In the genomic region with DNA sequence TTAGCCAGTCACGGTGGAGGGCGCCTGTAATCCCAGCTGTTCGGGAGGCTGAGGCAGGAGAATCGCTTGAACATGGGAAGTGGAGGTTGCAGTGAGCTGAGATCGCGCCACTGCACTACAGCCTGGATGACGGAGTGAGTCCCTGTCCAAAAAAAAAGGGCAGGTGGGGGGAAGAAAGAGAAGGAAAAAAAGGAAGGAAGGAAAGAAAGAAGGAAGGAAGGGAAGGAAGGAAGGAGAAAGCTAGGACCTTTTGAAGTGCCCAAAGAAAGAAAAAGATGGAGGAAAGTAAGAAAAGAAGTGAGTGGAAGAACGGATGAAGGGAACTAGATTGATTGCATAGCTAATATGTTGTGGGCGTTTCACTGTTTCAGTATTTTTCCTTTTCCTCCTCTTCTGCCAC, we compare ENCODE assay signal across 16 cellular contexts. TPM values are rescaled to one million over a fixed set of nuclear protein-coding genes. Genes with fewer than 3 reads are reported as not detected.
DNase-seq lines count a peak whose midpoint lies in the region; ATAC-seq and TF ChIP-seq lines count a peak whose summit lies in the region.
"Had no signal": no experiment of that assay in that cellular context is flagged by ENCODE, and none has a peak within 500 bp of the region (broad histone marks: within the 10 kb centered on the region; RNA-seq: fewer than 3 reads in every experiment).

No MANE protein-coding gene starts in this region.

- H3K36me3 ChIP-seq in breast epithelium (no peaks in the 10 kb centered on the region), suprapubic skin (no peaks in the 10 kb centered on the region), upper lobe of right lung (no peaks in the 10 kb centered on the region)
- H3K36me3 ChIP-seq: BE2C, ovary, spleen had no signal

- no peak for TF ChIP-seq EP300 in suprapubic skin (IDR thresholded peaks at IDR 0.05)

- no peaks in the 10 kb centered on the region for H3K27me3 ChIP-seq in breast epithelium
- no peaks in the 10 kb centered on the region for H3K27me3 ChIP-seq in suprapubic skin
- H3K27me3 ChIP-seq in upper lobe of right lung: no peaks in the 10 kb centered on the region
- H3K27me3 ChIP-seq: BE2C, ovary, spleen had no signal

- H3K36me3 Mint-ChIP-seq in MCF 10A (ENCODE audit: insufficient read depth, unreplicated experiment): no peaks in the 10 kb centered on the region
- H3K36me3 Mint-ChIP-seq in activated T-helper 2 cell treated with anti-CD3 and anti-CD28 coated beads, Interferon-gamma antibody, Interleukin-2, Interleukin-4, amounts not matched to agents 10 μg/mL and 5 μg/mL and 100 μg/mL, durations not matched to agents 14 hours and 24 hours and 36 hours (ENCODE audit: low read depth): no peaks in the 10 kb centered on the region
- H3K36me3 Mint-ChIP-seq in memory B cell: no peaks in the 10 kb centered on the region

- no peak for DNase-seq in MCF 10A (ENCODE audit: unreplicated experiment)
- no peak for DNase-seq in breast epithelium (ENCODE audit: low spot score in 2 of 2)
- DNase-seq in activated T-helper 2 cell treated with anti-CD3 and anti-CD28 coated beads, Interferon-gamma antibody, Interleukin-2, Interleukin-4, amounts not matched to agents 10 μg/mL and 5 μg/mL and 100 μg/mL, durations not matched to agents 14 hours and 24 hours and 36 hours (ENCODE audit: low spot score): no peak
- no peak for DNase-seq in memory B cell (ENCODE audit: low spot score in 2 of 2)
- DNase-seq in suprapubic skin (ENCODE audit: low spot score in 2 of 2): no peak
- no peak for DNase-seq in upper lobe of right lung
- no peak for DNase-seq in KBM-7
- DNase-seq: activated gamma-delta T cell, BE2C, DMS79 treated with DMSO at 0.1 percent for 48 hours, endodermal cell, NCI-H1694 treated with DMSO at 0.1 percent for 48 hours, NCI-H524, ovary had no signal

- H3K4me1 Mint-ChIP-seq in MCF 10A (ENCODE audit: insufficient read depth, unreplicated experiment) (peaks cover 54% of the 10 kb centered on the region), memory B cell (peaks cover 21% of the 10 kb centered on the region)
- peaks cover 86% of the 10 kb centered on the region for H3K4me1 Mint-ChIP-seq in activated T-helper 2 cell treated with anti-CD3 and anti-CD28 coated beads, Interferon-gamma antibody, Interleukin-2, Interleukin-4, amounts not matched to agents 10 μg/mL and 5 μg/mL and 100 μg/mL, durations not matched to agents 14 hours and 24 hours and 36 hours (ENCODE audit: low read depth)

- ATAC-seq in memory B cell (ENCODE audit: low read depth) (no peak), upper lobe of right lung (no peak), GM21515 (IDR thresholded peaks at IDR 0.05; ENCODE audit: unreplicated experiment) (no peak)

- TF ChIP-seq CTCF in MCF 10A (IDR thresholded peaks at IDR 0.05; ENCODE audit: unreplicated experiment): no peak
- no peak for TF ChIP-seq CTCF in breast epithelium (IDR thresholded peaks at IDR 0.05)
- TF ChIP-seq CTCF in suprapubic skin (IDR thresholded peaks at IDR 0.05): no peak
- no peak for TF ChIP-seq CTCF in upper lobe of right lung (IDR thresholded peaks at IDR 0.05)

- H3K4me3 ChIP-seq in breast epithelium: no peak overlapping the region
- no peak overlapping the region for H3K4me3 ChIP-seq in suprapubic skin
- H3K4me3 ChIP-seq in upper lobe of right lung: no peak overlapping the region
- H3K4me3 ChIP-seq: ovary, spleen had no signal

- H3K27me3 Mint-ChIP-seq in MCF 10A (ENCODE audit: insufficient read depth, unreplicated experiment): no peaks in the 10 kb centered on the region
- no peaks in the 10 kb centered on the region for H3K27me3 Mint-ChIP-seq in activated T-helper 2 cell treated with anti-CD3 and anti-CD28 coated beads, Interferon-gamma antibody, Interleukin-2, Interleukin-4, amounts not matched to agents 10 μg/mL and 5 μg/mL and 100 μg/mL, durations not matched to agents 14 hours and 24 hours and 36 hours (ENCODE audit: low read depth)
- H3K27me3 Mint-ChIP-seq in memory B cell: no peaks in the 10 kb centered on the region

- no peak overlapping the region for H3K27ac ChIP-seq in breast epithelium
- peak overlapping the region; percentile 1 for H3K27ac ChIP-seq in suprapubic skin
- H3K27ac ChIP-seq in upper lobe of right lung: no peak overlapping the region
- H3K27ac ChIP-seq: ovary, spleen had no signal

- H3K9me3 Mint-ChIP-seq in MCF 10A (ENCODE audit: unreplicated experiment): no peaks in the 10 kb centered on the region
- H3K9me3 Mint-ChIP-seq in activated T-helper 2 cell treated with anti-CD3 and anti-CD28 coated beads, Interferon-gamma antibody, Interleukin-2, Interleukin-4, amounts not matched to agents 10 μg/mL and 5 μg/mL and 100 μg/mL, durations not matched to agents 14 hours and 24 hours and 36 hours: no peaks in the 10 kb centered on the region
- no peaks in the 10 kb centered on the region for H3K9me3 Mint-ChIP-seq in memory B cell
- H3K9me3 Mint-ChIP-seq: endodermal cell had no signal

- intact Hi-C loops in MCF 10A (cut with micrococcal nuclease) (no loop called here), breast epithelium (cut with DNase I; ENCODE audit: low total_unique reads) (no loop called here), upper lobe of right lung (cut with DNase I) (loop anchor here (10.0 kb wide), 1 partner anchor 306 kb away; no protein-coding TSS in a partner anchor)
- intact Hi-C loops in activated T-helper 2 cell treated with anti-CD3 and anti-CD28 coated beads, Interferon-gamma antibody, Interleukin-2, Interleukin-4, amounts not matched to agents 10 μg/mL and 5 μg/mL and 100 μg/mL, durations not matched to agents 14 hours and 24 hours and 36 hours (cut with micrococcal nuclease): loop anchor here (10.0 kb wide), 1 partner anchor 636 kb away; no protein-coding TSS in a partner anchor

- H3K27ac Mint-ChIP-seq in MCF 10A (ENCODE audit: low read depth, unreplicated experiment) (peak overlapping the region; percentile 80), memory B cell (peak overlapping the region; percentile 16)
- H3K27ac Mint-ChIP-seq in activated T-helper 2 cell treated with anti-CD3 and anti-CD28 coated beads, Interferon-gamma antibody, Interleukin-2, Interleukin-4, amounts not matched to agents 10 μg/mL and 5 μg/mL and 100 μg/mL, durations not matched to agents 14 hours and 24 hours and 36 hours: peak overlapping the region; percentile 95
- H3K27ac Mint-ChIP-seq: endodermal cell had no signal

- TF ChIP-seq POLR2A in breast epithelium (IDR thresholded peaks at IDR 0.05): no peak
- no peak for TF ChIP-seq POLR2A in suprapubic skin (IDR thresholded peaks at IDR 0.05)

- POLR2A ChIA-PET in MCF 10A (lab: Yijun Ruan, JAX): interaction anchor here (0.7 to 8.6 kb wide), 6 partner anchors 26 to 309 kb away, joined by 4 to 251 read pairs (median 8); partner anchors contain the start of gene BHLHE40

- 96% methylated on average over 9 of the region's 9 CpGs for WGBS in suprapubic skin

- in situ Hi-C loops in KBM-7 (cut with MboI; ENCODE audit: low pct_unique_long_range_greater_than_20kb, low sequenced_read_pairs): no loop called here

- BruUV-seq in MCF 10A (replicated peaks; lab: Mats Ljungman, UMichigan): no TSS peak

- CTCF ChIA-PET in MCF 10A (lab: Yijun Ruan, JAX): interaction anchor here (0.5 to 11.0 kb wide), 13 partner anchors 9 to 310 kb away, joined by 3 to 185 read pairs (median 4); partner anchors contain the start of gene BHLHE40

- no peaks in the 10 kb centered on the region for H3K4me1 ChIP-seq in breast epithelium
- peaks cover 61% of the 10 kb centered on the region for H3K4me1 ChIP-seq in suprapubic skin
- peaks cover 28% of the 10 kb centered on the region for H3K4me1 ChIP-seq in upper lobe of right lung
- H3K4me1 ChIP-seq: BE2C had no signal

- no peaks in the 10 kb centered on the region for H3K9me3 ChIP-seq in breast epithelium
- H3K9me3 ChIP-seq in suprapubic skin: no peaks in the 10 kb centered on the region
- H3K9me3 ChIP-seq in upper lobe of right lung: no peaks in the 10 kb centered on the region
- H3K9me3 ChIP-seq: BE2C, ovary, spleen had no signal

- H3K4me3 Mint-ChIP-seq in MCF 10A (ENCODE audit: unreplicated experiment): no peak overlapping the region
- no peak overlapping the region for H3K4me3 Mint-ChIP-seq in activated T-helper 2 cell treated with anti-CD3 and anti-CD28 coated beads, Interferon-gamma antibody, Interleukin-2, Interleukin-4, amounts not matched to agents 10 μg/mL and 5 μg/mL and 100 μg/mL, durations not matched to agents 14 hours and 24 hours and 36 hours (ENCODE audit: low read depth)
- H3K4me3 Mint-ChIP-seq in memory B cell: no peak overlapping the region
- H3K4me3 Mint-ChIP-seq: endodermal cell had no signal

RNA-seq across cellular contexts. Expression of gene BHLHE40, which starts 41.9 kb away (rescaled TPM):
- total RNA-seq in MCF 10A (2022) (16.8 and 27.9 TPM in 2 replicates), breast epithelium (100 to 1,000 TPM in 2 of 3 donors, 10 to 100 TPM in 1; 13.8 to 177 (median 135) TPM), suprapubic skin (100 to 1,000 TPM in 1 of 4 donors, 10 to 100 TPM in 3; 63.0 to 154 (median 93.3) TPM), upper lobe of right lung (97.1 TPM)
- 421 and 425 TPM in 2 replicates for total RNA-seq in activated T-helper 2 cell treated with anti-CD3 and anti-CD28 coated beads, Interferon-gamma antibody, Interleukin-2, Interleukin-4, amounts not matched to agents 10 μg/mL and 5 μg/mL and 100 μg/mL, durations not matched to agents 14 hours and 24 hours and 36 hours

Comparison
In these comparisons a context has a peak if more than half of its experiments do, and no peak if none do; other contexts are left out.
1. H3K27ac Mint-ChIP-seq: peak in every context shown above with its lines; median percentile 95 in activated T-helper 2 cell treated with anti-CD3 and anti-CD28 coated beads, Interferon-gamma antibody, Interleukin-2, Interleukin-4, amounts not matched to agents 10 μg/mL and 5 μg/mL and 100 μg/mL, durations not matched to agents 14 hours and 24 hours and 36 hours; 80 in MCF 10A; 16 in memory B cell.
2. intact Hi-C loops: an anchor here in activated T-helper 2 cell treated with anti-CD3 and anti-CD28 coated beads, Interferon-gamma antibody, Interleukin-2, Interleukin-4, amounts not matched to agents 10 μg/mL and 5 μg/mL and 100 μg/mL, durations not matched to agents 14 hours and 24 hours and 36 hours (10.0 kb wide) and upper lobe of right lung (10.0 kb wide); none called in MCF 10A and breast epithelium.